ENCODE assay signal across 1 cellular context in genomic region chr9:122264360-122265264, GRCh38.
TF ChIP-seq lines count a peak whose summit lies in the region.

A gene with protein sequence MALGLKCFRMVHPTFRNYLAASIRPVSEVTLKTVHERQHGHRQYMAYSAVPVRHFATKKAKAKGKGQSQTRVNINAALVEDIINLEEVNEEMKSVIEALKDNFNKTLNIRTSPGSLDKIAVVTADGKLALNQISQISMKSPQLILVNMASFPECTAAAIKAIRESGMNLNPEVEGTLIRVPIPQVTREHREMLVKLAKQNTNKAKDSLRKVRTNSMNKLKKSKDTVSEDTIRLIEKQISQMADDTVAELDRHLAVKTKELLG (plus strand): TSS chr9:122264882. CDS start chr9:122270892, 6,010 bp downstream.
Gene RBM18, minus strand, starts transcription at chr9:122264840. Its CDS starts 3,348 bp downstream, at chr9:122261492.

TF ChIP-seq in K562, 482 proteins besides CTCF, POLR2A, EP300 and RAD21 (continued from another document and continues in another):
- TF ChIP-seq, protein P1, sequence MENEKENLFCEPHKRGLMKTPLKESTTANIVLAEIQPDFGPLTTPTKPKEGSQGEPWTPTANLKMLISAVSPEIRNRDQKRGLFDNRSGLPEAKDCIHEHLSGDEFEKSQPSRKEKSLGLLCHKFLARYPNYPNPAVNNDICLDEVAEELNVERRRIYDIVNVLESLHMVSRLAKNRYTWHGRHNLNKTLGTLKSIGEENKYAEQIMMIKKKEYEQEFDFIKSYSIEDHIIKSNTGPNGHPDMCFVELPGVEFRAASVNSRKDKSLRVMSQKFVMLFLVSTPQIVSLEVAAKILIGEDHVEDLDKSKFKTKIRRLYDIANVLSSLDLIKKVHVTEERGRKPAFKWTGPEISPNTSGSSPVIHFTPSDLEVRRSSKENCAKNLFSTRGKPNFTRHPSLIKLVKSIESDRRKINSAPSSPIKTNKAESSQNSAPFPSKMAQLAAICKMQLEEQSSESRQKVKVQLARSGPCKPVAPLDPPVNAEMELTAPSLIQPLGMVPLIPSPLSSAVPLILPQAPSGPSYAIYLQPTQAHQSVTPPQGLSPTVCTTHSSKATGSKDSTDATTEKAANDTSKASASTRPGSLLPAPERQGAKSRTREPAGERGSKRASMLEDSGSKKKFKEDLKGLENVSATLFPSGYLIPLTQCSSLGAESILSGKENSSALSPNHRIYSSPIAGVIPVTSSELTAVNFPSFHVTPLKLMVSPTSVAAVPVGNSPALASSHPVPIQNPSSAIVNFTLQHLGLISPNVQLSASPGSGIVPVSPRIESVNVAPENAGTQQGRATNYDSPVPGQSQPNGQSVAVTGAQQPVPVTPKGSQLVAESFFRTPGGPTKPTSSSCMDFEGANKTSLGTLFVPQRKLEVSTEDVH (IDR thresholded peaks at IDR 0.05; ENCODE audit: low read depth, partially characterized antibody): peak; percentile 85
- no peak for TF ChIP-seq CBFA2T3 (IDR thresholded peaks at IDR 0.05)
- no peak; the same call in 1 of the 2 replicates for TF ChIP-seq NCOA6 (IDR thresholded peaks at IDR 0.05)
- TF ChIP-seq SNRNP70 (optimal IDR thresholded peaks at IDR 0.05; ENCODE audit: low read depth, low read length): no peak
- TF ChIP-seq ZKSCAN1 (IDR thresholded peaks at IDR 0.05; ENCODE audit: low read depth, low read length): 0 out of 2 replicates have a peak, but pooled peaks have one; percentile 31
- peak; percentile 27 to 71; a peak in 2 of 4 replicates for TF ChIP-seq MLLT1 (IDR thresholded peaks at IDR 0.05)
- TF ChIP-seq MIER1 (IDR thresholded peaks at IDR 0.05; ENCODE audit: low read depth): no peak
- peak; percentile 94 for TF ChIP-seq ZFX (CRISPR knock-in tag; IDR thresholded peaks at IDR 0.05)
- peak; percentile 63 for TF ChIP-seq NFIC (IDR thresholded peaks at IDR 0.05)
- no peak for TF ChIP-seq KLF10 (CRISPR knock-in tag; IDR thresholded peaks at IDR 0.05)
- no peak for TF ChIP-seq THRAP3 (IDR thresholded peaks at IDR 0.05; ENCODE audit: borderline replicate concordance)
- no peak; the same call in 1 of the 2 replicates for TF ChIP-seq CGGBP1 (CRISPR knock-in tag; IDR thresholded peaks at IDR 0.05)
- TF ChIP-seq ZNF584 (CRISPR knock-in tag; IDR thresholded peaks at IDR 0.05; ENCODE audit: low read depth): no peak
- TF ChIP-seq GABPB2 (CRISPR knock-in tag; conservative IDR thresholded peaks at IDR 0.05): no peak
- 0 out of 2 replicates have a peak, but pooled peaks have one; percentile 25 for TF ChIP-seq ZNF609 (CRISPR knock-in tag; IDR thresholded peaks at IDR 0.05; ENCODE audit: borderline replicate concordance)
- peak in 1 of 2 experiments; percentile 87; a peak in 2 of 4 replicates for TF ChIP-seq TBL1XR1 (IDR thresholded peaks at IDR 0.05; ENCODE audit: low read length in 2 of 2)
- TF ChIP-seq RFX5 (IDR thresholded peaks at IDR 0.05; ENCODE audit: low read depth, low read length): peak; percentile 75; the same call in 1 of the 2 replicates
- TF ChIP-seq MYC (IDR thresholded peaks at IDR 0.05; ENCODE audit: low read depth, low read length): peak; percentile 93; the same call in 1 of the 2 replicates
- TF ChIP-seq MYC (CRISPR knock-in tag; IDR thresholded peaks at IDR 0.05; ENCODE audit: borderline replicate concordance, low read depth): peak; percentile 87; the same call in 1 of the 2 replicates
- no peak for TF ChIP-seq KLF6 (CRISPR knock-in tag; IDR thresholded peaks at IDR 0.05; ENCODE audit: borderline replicate concordance)
- TF ChIP-seq CHD4 (IDR thresholded peaks at IDR 0.05; ENCODE audit: insufficient read depth, insufficient replicate concordance, low read depth, low read length, poor library complexity, severe bottlenecking): no peak
- no peak for TF ChIP-seq SRSF9 (IDR thresholded peaks at IDR 0.05; ENCODE audit: borderline replicate concordance, low read depth, low read length)
- TF ChIP-seq, protein P2, sequence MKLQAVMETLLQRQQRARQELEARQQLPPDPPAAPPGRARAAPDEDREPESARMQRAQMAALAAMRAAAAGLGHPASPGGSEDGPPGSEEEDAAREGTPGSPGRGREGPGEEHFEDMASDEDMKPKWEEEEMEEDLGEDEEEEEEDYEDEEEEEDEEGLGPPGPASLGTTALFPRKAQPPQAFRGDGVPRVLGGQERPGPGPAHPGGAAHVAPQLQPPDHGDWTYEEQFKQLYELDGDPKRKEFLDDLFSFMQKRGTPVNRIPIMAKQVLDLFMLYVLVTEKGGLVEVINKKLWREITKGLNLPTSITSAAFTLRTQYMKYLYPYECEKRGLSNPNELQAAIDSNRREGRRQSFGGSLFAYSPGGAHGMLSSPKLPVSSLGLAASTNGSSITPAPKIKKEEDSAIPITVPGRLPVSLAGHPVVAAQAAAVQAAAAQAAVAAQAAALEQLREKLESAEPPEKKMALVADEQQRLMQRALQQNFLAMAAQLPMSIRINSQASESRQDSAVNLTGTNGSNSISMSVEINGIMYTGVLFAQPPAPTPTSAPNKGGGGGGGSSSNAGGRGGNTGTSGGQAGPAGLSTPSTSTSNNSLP (IDR thresholded peaks at IDR 0.05; ENCODE audit: borderline replicate concordance, low read depth, low read length): no peak
- TF ChIP-seq BMI1 (IDR thresholded peaks at IDR 0.05; ENCODE audit: low read length): no peak
- TF ChIP-seq ZBTB34 (CRISPR knock-in tag; IDR thresholded peaks at IDR 0.05): no peak
- TF ChIP-seq ZNF165 (CRISPR knock-in tag; IDR thresholded peaks at IDR 0.05; ENCODE audit: borderline replicate concordance): no peak
- TF ChIP-seq TARDBP (IDR thresholded peaks at IDR 0.05): no peak
- no peak for TF ChIP-seq ZNF347 (CRISPR knock-in tag; IDR thresholded peaks at IDR 0.05; ENCODE audit: low read depth)
- TF ChIP-seq DLX4 (CRISPR knock-in tag; IDR thresholded peaks at IDR 0.05): no peak
- TF ChIP-seq, protein P3, sequence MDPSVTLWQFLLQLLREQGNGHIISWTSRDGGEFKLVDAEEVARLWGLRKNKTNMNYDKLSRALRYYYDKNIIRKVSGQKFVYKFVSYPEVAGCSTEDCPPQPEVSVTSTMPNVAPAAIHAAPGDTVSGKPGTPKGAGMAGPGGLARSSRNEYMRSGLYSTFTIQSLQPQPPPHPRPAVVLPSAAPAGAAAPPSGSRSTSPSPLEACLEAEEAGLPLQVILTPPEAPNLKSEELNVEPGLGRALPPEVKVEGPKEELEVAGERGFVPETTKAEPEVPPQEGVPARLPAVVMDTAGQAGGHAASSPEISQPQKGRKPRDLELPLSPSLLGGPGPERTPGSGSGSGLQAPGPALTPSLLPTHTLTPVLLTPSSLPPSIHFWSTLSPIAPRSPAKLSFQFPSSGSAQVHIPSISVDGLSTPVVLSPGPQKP (CRISPR knock-in tag; IDR thresholded peaks at IDR 0.05): no peak
- TF ChIP-seq HDGF (IDR thresholded peaks at IDR 0.05): no peak
- no peak for TF ChIP-seq ZNF830 (CRISPR knock-in tag; IDR thresholded peaks at IDR 0.05)
- no peak for TF ChIP-seq TSHZ1 (CRISPR knock-in tag; IDR thresholded peaks at IDR 0.05)
- TF ChIP-seq MEF2D (tag; conservative IDR thresholded peaks at IDR 0.05; ENCODE audit: low read depth): no peak
- TF ChIP-seq ZNF695 (CRISPR knock-in tag; IDR thresholded peaks at IDR 0.05): no peak
- TF ChIP-seq TEAD2 (tag; IDR thresholded peaks at IDR 0.05): no peak
- TF ChIP-seq ZNF280B (CRISPR knock-in tag; IDR thresholded peaks at IDR 0.05): no peak
- TF ChIP-seq RBM34 (IDR thresholded peaks at IDR 0.05; ENCODE audit: borderline replicate concordance, insufficient read depth, low read length): no peak
- no peak for TF ChIP-seq PHB (CRISPR knock-in tag; IDR thresholded peaks at IDR 0.05)
- TF ChIP-seq E2F3 (CRISPR knock-in tag; IDR thresholded peaks at IDR 0.05): no peak
- TF ChIP-seq ZNF134 (CRISPR knock-in tag; conservative IDR thresholded peaks at IDR 0.05): no peak
